ENCODE assay signal across 8 cellular contexts in genomic region chr19:21568816-21569496, GRCh38.
DNase-seq lines count a peak whose midpoint lies in the region; ATAC-seq lines count a peak whose summit lies in the region.

No MANE protein-coding gene starts in this region.

- H3K9me3 Mint-ChIP-seq in T-cell (peaks cover 0 to 44% (median 23%) of the 10 kb centered on the region in 3 donors), immature natural killer cell (peaks cover 0 to 54% (median 14%) of the 10 kb centered on the region in 6 donors)

- peak; percentile 39 for DNase-seq in HCEC 1CT
- peak; percentile 35 to 96 (median 80) for DNase-seq in T-cell
- DNase-seq in amygdala (lab: John Stamatoyannopoulos, UW) = peak in 55 of 56 donors; percentile 6 to 97 (median 73)
- peak; percentile 80 to 89 (median 87) for DNase-seq in immature natural killer cell
- DNase-seq in stimulated activated CD4-positive, alpha-beta T cell treated with anti-CD3 and anti-CD28 coated beads, Interleukin-15, amount 100 ng/mL, for 1 hour (ENCODE audit: low read depth in 1 of 2, low spot score in 1 of 2) = peak; percentile 31 to 71
- DNase-seq in NCI-H1417 treated with DMSO at 0.1 percent for 48 hours (lab: John Stamatoyannopoulos, UW) = no peak

- peaks cover 13% of the 10 kb centered on the region for H3K36me3 Mint-ChIP-seq in T-cell
- H3K36me3 Mint-ChIP-seq in immature natural killer cell = peaks cover 0 to 12% (median 4%) of the 10 kb centered on the region in 3 donors

- POLR2A ChIA-PET in T-cell (lab: Charles Lee) = interaction anchor here in 1 of 2 donors (0.5 to 1.7 kb wide), 8 partner anchors 8 to 1331 kb away, joined by 3 to 22 read pairs (median 3); partner anchors contain the start of genes ZNF100 and ZNF429

- H3K4me3 Mint-ChIP-seq in T-cell (peak overlapping the region; percentile 94 to 95 (median 94)), immature natural killer cell (peak overlapping the region; percentile 94 to 98 (median 96))

- H3K4me1 Mint-ChIP-seq in T-cell (peaks cover 16 to 18% (median 18%) of the 10 kb centered on the region in 3 donors), immature natural killer cell (peaks cover 22 to 30% of the 10 kb centered on the region in 2 donors)

- ATAC-seq in T-cell (replicated peaks in 1 of 4) = peak; percentile 97 to 99 (median 98)
- no peak for ATAC-seq in GM19467 (IDR thresholded peaks at IDR 0.05; ENCODE audit: unreplicated experiment)
- no peak for ATAC-seq in GM21515 (IDR thresholded peaks at IDR 0.05; ENCODE audit: unreplicated experiment)

- peak overlapping the region; percentile 96 for H3K27ac Mint-ChIP-seq in T-cell
- H3K27ac Mint-ChIP-seq in immature natural killer cell = peak overlapping the region; percentile 92 to 99 (median 97)

- H3K27me3 Mint-ChIP-seq in T-cell = no peaks in the 10 kb centered on the region
- H3K27me3 Mint-ChIP-seq in immature natural killer cell (ENCODE audit: low read depth in 3 of 3) = peaks cover 5 to 7% (median 6%) of the 10 kb centered on the region in 3 donors

- CTCF ChIA-PET in T-cell (lab: Charles Lee) = interaction anchor here in 1 of 2 donors (0.6 to 1.5 kb wide), 6 partner anchors 17 to 902 kb away, joined by 3 to 19 read pairs (median 5); partner anchors contain the start of gene ZNF429

Comparison
In these comparisons a context has a peak if more than half of its experiments do, and no peak if none do; other contexts are left out.
1. ATAC-seq: peak in T-cell (4 of 4); none in GM19467 (single experiment) and GM21515 (single experiment).